Comparison of ENCODE assay signal across 8 cellular contexts in the genomic region with DNA sequence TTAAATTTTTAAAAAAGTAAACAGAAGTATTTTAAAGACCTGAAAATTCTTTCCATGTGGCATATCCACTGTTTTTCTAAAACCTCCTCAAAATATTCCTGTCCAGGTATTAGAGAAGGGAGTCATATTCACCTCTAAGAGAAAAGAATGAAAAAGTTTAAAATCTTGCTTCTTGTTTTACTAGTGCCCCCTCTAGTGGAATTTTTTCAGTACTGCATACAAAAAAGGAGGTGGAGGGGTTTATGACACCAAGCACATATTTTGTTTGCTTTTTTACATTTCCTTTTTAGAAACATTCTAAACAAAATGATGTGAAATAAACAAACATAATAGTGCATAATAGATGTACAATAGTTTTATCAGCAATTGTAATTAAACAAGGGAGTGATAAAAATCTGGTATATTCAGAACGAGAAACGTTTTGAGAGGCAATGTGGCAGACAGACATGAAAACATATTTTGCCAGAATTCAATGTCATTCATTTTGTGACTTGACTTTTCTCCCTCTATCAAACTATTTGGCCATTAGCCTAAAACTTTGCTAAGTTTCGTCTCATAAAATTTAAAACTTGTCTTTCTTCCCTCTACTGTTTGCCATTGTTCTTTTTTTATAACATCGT.
DNase-seq lines count a peak whose midpoint lies in the region; ATAC-seq and TF ChIP-seq lines count a peak whose summit lies in the region.

No MANE protein-coding gene starts in this region.

- H3K4me3 Mint-ChIP-seq in activated T-helper 17 cell treated with anti-CD3 and anti-CD28 coated beads, Interleukin-2, amount 50 U/mL, for 72 hours = no peak overlapping the region

- H3K27ac ChIP-seq in cardiac muscle cell (no peak overlapping the region), left lung (no peak overlapping the region)

- no peaks in the 10 kb centered on the region for H3K9me3 Mint-ChIP-seq in activated T-helper 17 cell treated with anti-CD3 and anti-CD28 coated beads, Interleukin-2, amount 50 U/mL, for 72 hours

- H3K36me3 Mint-ChIP-seq in activated T-helper 17 cell treated with anti-CD3 and anti-CD28 coated beads, Interleukin-2, amount 50 U/mL, for 72 hours (ENCODE audit: low read depth) = no peaks in the 10 kb centered on the region

- no peaks in the 10 kb centered on the region for H3K4me1 Mint-ChIP-seq in activated T-helper 17 cell treated with anti-CD3 and anti-CD28 coated beads, Interleukin-2, amount 50 U/mL, for 72 hours

- no peaks in the 10 kb centered on the region for H3K27me3 Mint-ChIP-seq in activated T-helper 17 cell treated with anti-CD3 and anti-CD28 coated beads, Interleukin-2, amount 50 U/mL, for 72 hours

- H3K36me3 ChIP-seq in cardiac muscle cell = no peaks in the 10 kb centered on the region
- H3K36me3 ChIP-seq in left lung = no peaks in the 10 kb centered on the region

- H3K4me3 ChIP-seq in cardiac muscle cell = no peak overlapping the region
- H3K4me3 ChIP-seq in left lung = no peak overlapping the region

- H3K4me1 ChIP-seq in cardiac muscle cell (ENCODE audit: low read depth) = no peaks in the 10 kb centered on the region
- H3K4me1 ChIP-seq in left lung = no peaks in the 10 kb centered on the region

- H3K27ac Mint-ChIP-seq in activated T-helper 17 cell treated with anti-CD3 and anti-CD28 coated beads, Interleukin-2, amount 50 U/mL, for 72 hours = no peak overlapping the region

- TF ChIP-seq CTCF in cardiac muscle cell (IDR thresholded peaks at IDR 0.05; ENCODE audit: low read depth, low read length) (peak; percentile 71), left lung (IDR thresholded peaks at IDR 0.05) (peak; percentile 57 to 71)

- H3K27me3 ChIP-seq in cardiac muscle cell (no peaks in the 10 kb centered on the region), left lung (no peaks in the 10 kb centered on the region)

- intact Hi-C loops in Right ventricle myocardium superior (cut with DNase I) (loop anchor here (10.0 kb wide), 1 partner anchor 478 kb away; no protein-coding TSS in a partner anchor), left lung (cut with DNase I) (no loop called here)

- ATAC-seq in Right ventricle myocardium superior (ENCODE audit: poor library complexity) = no peak
- peak; percentile 40 for ATAC-seq in left lung
- no peak for ATAC-seq in activated T-helper 17 cell treated with anti-CD3 and anti-CD28 coated beads, Interleukin-2, amount 50 U/mL, for 72 hours (replicated peaks)
- ATAC-seq in HG03354 (IDR thresholded peaks at IDR 0.05; ENCODE audit: poor library complexity, severe bottlenecking, unreplicated experiment) = no peak

- peak; percentile 30 to 61 for DNase-seq in cardiac muscle cell (ENCODE audit: low read depth in 1 of 2, low spot score in 1 of 2)
- no peak for DNase-seq in Right ventricle myocardium superior
- peak; percentile 68 for DNase-seq in NAMALWA (ENCODE audit: low spot score)
- DNase-seq in amniotic epithelial cell (ENCODE audit: low read depth) = peak; percentile 11
- DNase-seq in left lung = no peak
- no peak for DNase-seq in NK-92 treated with Interleukin-12 subunit alpha and Interleukin-12 subunit beta, amount 100 ng/mL, for 24 hours (lab: John Stamatoyannopoulos, UW)

- no peaks in the 10 kb centered on the region for H3K9me3 ChIP-seq in cardiac muscle cell (ENCODE audit: low read depth)
- H3K9me3 ChIP-seq in left lung = no peaks in the 10 kb centered on the region

Comparison
In these comparisons a context has a peak if more than half of its experiments do, and no peak if none do; other contexts are left out.
1. DNase-seq: peak in cardiac muscle cell (2 of 2), NAMALWA (single experiment) and amniotic epithelial cell (single experiment); none in Right ventricle myocardium superior (single experiment), left lung (0 of 2) and NK-92 treated with Interleukin-12 subunit alpha and Interleukin-12 subunit beta, amount 100 ng/mL, for 24 hours (single experiment).